ENCODE assay signal across 30 cellular contexts in the genomic region with DNA sequence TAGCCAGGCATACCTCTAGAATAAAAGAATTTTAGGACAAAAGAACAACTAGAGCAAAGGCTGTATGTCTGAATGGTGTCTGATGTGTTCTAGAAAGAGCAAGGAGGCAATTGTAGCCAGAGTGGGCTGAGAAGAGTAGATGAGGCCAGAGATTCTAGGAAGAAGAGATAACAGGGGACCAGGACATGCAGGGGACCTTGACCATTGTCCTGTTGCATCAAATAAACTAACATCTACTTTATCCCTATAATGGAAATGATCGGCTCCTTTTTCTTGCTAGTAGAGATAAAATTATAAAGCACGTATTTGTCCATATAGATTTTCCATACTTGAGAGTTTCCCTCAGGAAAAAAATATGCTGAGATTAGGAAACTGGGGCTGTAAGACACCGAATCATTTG. TPM values are rescaled to one million over a fixed set of nuclear protein-coding genes. Genes with fewer than 3 reads are reported as not detected.
"Had no signal": no experiment of that assay in that cellular context is flagged by ENCODE, and none has a peak within 500 bp of the region (broad histone marks: within the 10 kb centered on the region; RNA-seq: fewer than 3 reads in every experiment).

No MANE protein-coding gene starts in this region.

- FAIRE-seq: small intestine had no signal

- H3K27ac Mint-ChIP-seq: activated CD4-positive, alpha-beta memory T cell treated with anti-CD3 and anti-CD28 coated beads, Interleukin-2, amount 10 ng/mL, durations not matched to agents 7 days and 5 days; activated CD4-positive, alpha-beta T cell treated with anti-CD3 and anti-CD28 coated beads, Interleukin-2, amount 10 ng/mL, durations not matched to agents 7 days and 5 days; activated naive CD4-positive, alpha-beta T cell treated with anti-CD3 and anti-CD28 coated beads, Interleukin-2, amount 50 U/mL, for 24 hours; activated naive CD8-positive, alpha-beta T cell treated with anti-CD3 and anti-CD28 coated beads, Interleukin-2, amount 50 U/mL, for 24 hours; activated T-cell treated with anti-CD3 and anti-CD28 coated beads, Interleukin-2, amount 50 U/mL, for 24 hours; naive thymus-derived CD4-positive, alpha-beta T cell; progenitor cell of endocrine pancreas; stimulated activated memory B cell treated with anti-CD40 and anti-IgM and Interleukin-4, amounts not matched to agents 10 μg/mL and 1 μg/mL and 100 μg/mL, for 72 hours; stimulated activated naive CD8-positive, alpha-beta T cell treated with anti-CD3 and anti-CD28 coated beads, Interleukin-15, amount 100 ng/mL, for 72 hours; WTC11 had no signal

- H3K4me1 Mint-ChIP-seq: activated CD4-positive, alpha-beta memory T cell treated with anti-CD3 and anti-CD28 coated beads, Interleukin-2, amount 10 ng/mL, durations not matched to agents 7 days and 5 days had no signal

- H3K79me2 ChIP-seq: hepatocyte had no signal

- H3K36me3 ChIP-seq: brain microvascular endothelial cell, gastroesophageal sphincter, left ventricle myocardium inferior, ovary, sigmoid colon, transverse colon had no signal

- H3K9me3 ChIP-seq: gastroesophageal sphincter, left ventricle myocardium inferior, ovary, sigmoid colon, transverse colon had no signal

- H3K27me3 ChIP-seq: ovary had no signal

- H3K4me3 Mint-ChIP-seq: activated CD4-positive, alpha-beta memory T cell treated with anti-CD3 and anti-CD28 coated beads, Interleukin-2, amount 10 ng/mL, durations not matched to agents 7 days and 5 days; activated CD4-positive, alpha-beta T cell treated with anti-CD3 and anti-CD28 coated beads, Interleukin-2, amount 10 ng/mL, durations not matched to agents 7 days and 5 days; activated naive CD4-positive, alpha-beta T cell treated with anti-CD3 and anti-CD28 coated beads, Interleukin-2, amount 50 U/mL, for 24 hours; activated naive CD8-positive, alpha-beta T cell treated with anti-CD3 and anti-CD28 coated beads, Interleukin-2, amount 50 U/mL, for 24 hours; activated T-cell treated with anti-CD3 and anti-CD28 coated beads, Interleukin-2, amount 50 U/mL, for 24 hours; naive thymus-derived CD4-positive, alpha-beta T cell; stimulated activated memory B cell treated with anti-CD40 and anti-IgM and Interleukin-4, amounts not matched to agents 10 μg/mL and 1 μg/mL and 100 μg/mL, for 72 hours; stimulated activated naive CD8-positive, alpha-beta T cell treated with anti-CD3 and anti-CD28 coated beads, Interleukin-15, amount 100 ng/mL, for 72 hours; WTC11 had no signal

- H3K4me3 ChIP-seq: gastroesophageal sphincter, hepatocyte, left ventricle myocardium inferior, ovary, sigmoid colon, transverse colon had no signal

- H3K27ac ChIP-seq: brain microvascular endothelial cell, dorsolateral prefrontal cortex, gastroesophageal sphincter, hepatocyte, left ventricle myocardium inferior, ovary, sigmoid colon, transverse colon had no signal

- H2AFZ ChIP-seq: hepatocyte had no signal

- H3K36me3 Mint-ChIP-seq: activated naive CD4-positive, alpha-beta T cell treated with anti-CD3 and anti-CD28 coated beads, Interleukin-2, amount 50 U/mL, for 24 hours; naive thymus-derived CD4-positive, alpha-beta T cell; stimulated activated memory B cell treated with anti-CD40 and anti-IgM and Interleukin-4, amounts not matched to agents 10 μg/mL and 1 μg/mL and 100 μg/mL, for 72 hours; WTC11 had no signal

- DNase-seq: activated CD4-positive, alpha-beta memory T cell treated with anti-CD3 and anti-CD28 coated beads, Interleukin-2, amount 10 ng/mL, durations not matched to agents 7 days and 5 days; activated CD4-positive, alpha-beta T cell treated with anti-CD3 and anti-CD28 coated beads for 1 hour; activated CD4-positive, alpha-beta T cell treated with anti-CD3 and anti-CD28 coated beads, Interleukin-2, amount 10 ng/mL, durations not matched to agents 7 days and 5 days; activated CD8-positive, alpha-beta memory T cell treated with anti-CD3 and anti-CD28 coated beads, Interleukin-2, amount 50 U/mL, for 48 hours; activated gamma-delta T cell treated with Interleukin-2 at 50 U/mL for 16 hours; activated naive CD8-positive, alpha-beta T cell treated with anti-CD3 and anti-CD28 coated beads, Interleukin-2, amount 50 U/mL, for 24 hours; activated T-cell treated with anti-CD3 and anti-CD28 coated beads, Interleukin-2, amount 50 U/mL, for 24 hours; brain microvascular endothelial cell; dorsolateral prefrontal cortex; effector memory CD4-positive, alpha-beta T cell; left ventricle myocardium inferior; midbrain; naive thymus-derived CD4-positive, alpha-beta T cell; ovary; retina; sigmoid colon; small intestine; stimulated activated CD4-positive, alpha-beta T cell treated with anti-CD3 and anti-CD28 coated beads, Interleukin-1b, Interleukin-23, amount 100 ng/mL, for 48 hours; stimulated activated CD4-positive, alpha-beta T cell treated with anti-CD3 and anti-CD28 coated beads, Interleukin-4, amount 100 ng/mL, for 4 hours; stimulated activated CD8-positive, alpha-beta memory T cell treated with anti-CD3 and anti-CD28 coated beads, Interleukin-4, amount 100 ng/mL, for 48 hours; stimulated activated naive CD8-positive, alpha-beta T cell treated with anti-CD3 and anti-CD28 coated beads, Interleukin-15, amount 100 ng/mL, for 72 hours; T-helper 2 cell; transverse colon had no signal

- H3K9me3 Mint-ChIP-seq: activated CD4-positive, alpha-beta memory T cell treated with anti-CD3 and anti-CD28 coated beads, Interleukin-2, amount 10 ng/mL, durations not matched to agents 7 days and 5 days; activated CD4-positive, alpha-beta T cell treated with anti-CD3 and anti-CD28 coated beads, Interleukin-2, amount 10 ng/mL, durations not matched to agents 7 days and 5 days; activated naive CD4-positive, alpha-beta T cell treated with anti-CD3 and anti-CD28 coated beads, Interleukin-2, amount 50 U/mL, for 24 hours; activated naive CD8-positive, alpha-beta T cell treated with anti-CD3 and anti-CD28 coated beads, Interleukin-2, amount 50 U/mL, for 24 hours; activated T-cell treated with anti-CD3 and anti-CD28 coated beads, Interleukin-2, amount 50 U/mL, for 24 hours; naive thymus-derived CD4-positive, alpha-beta T cell; stimulated activated memory B cell treated with anti-CD40 and anti-IgM and Interleukin-4, amounts not matched to agents 10 μg/mL and 1 μg/mL and 100 μg/mL, for 72 hours; stimulated activated naive CD8-positive, alpha-beta T cell treated with anti-CD3 and anti-CD28 coated beads, Interleukin-15, amount 100 ng/mL, for 72 hours; WTC11 had no signal

- H3K4me2 ChIP-seq: hepatocyte had no signal

RNA-seq across cellular contexts. Expression of a gene that starts 2.6 kb away (rescaled TPM):
- total RNA-seq: activated CD4-positive, alpha-beta memory T cell treated with anti-CD3 and anti-CD28 coated beads, Interleukin-2, amount 10 ng/mL, durations not matched to agents 7 days and 5 days; activated CD4-positive, alpha-beta T cell treated with anti-CD3 and anti-CD28 coated beads, Interleukin-2, amount 10 ng/mL, durations not matched to agents 7 days and 5 days; naive thymus-derived CD4-positive, alpha-beta T cell had no signal
- polyA plus RNA-seq: naive thymus-derived CD4-positive, alpha-beta T cell; neural cell had no signal
